Comparison of ENCODE assay signal across 25 cellular contexts in the genomic region with DNA sequence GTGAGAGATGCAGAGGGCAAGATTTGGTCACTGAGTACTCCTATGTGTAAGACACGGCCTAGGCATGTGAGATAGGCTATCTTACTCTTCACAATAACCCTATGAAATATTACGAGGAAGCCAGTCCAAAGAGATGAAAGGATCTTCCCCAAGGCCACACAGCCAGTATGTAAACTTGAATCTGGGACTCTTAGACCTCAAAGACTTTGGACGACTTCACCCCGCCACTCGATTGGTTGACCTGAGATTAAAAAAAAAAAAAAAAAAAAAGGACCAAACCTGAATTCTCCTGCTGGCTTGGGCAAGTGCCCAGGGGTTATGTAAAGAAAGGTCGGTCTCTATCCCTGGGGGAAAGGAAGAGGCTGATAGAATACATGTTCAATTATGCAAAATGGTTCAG. TPM values are rescaled to one million over a fixed set of nuclear protein-coding genes. Genes with fewer than 3 reads are reported as not detected.
DNase-seq lines count a peak whose midpoint lies in the region; ATAC-seq lines count a peak whose summit lies in the region.
"Had no signal": no experiment of that assay in that cellular context is flagged by ENCODE, and none has a peak within 500 bp of the region (broad histone marks: within the 10 kb centered on the region; RNA-seq: fewer than 3 reads in every experiment).

No MANE protein-coding gene starts in this region.

- CTCF ChIA-PET in CD8-positive, alpha-beta memory T cell (lab: Charles Lee), result interaction anchor here (1.9 kb wide), 1 partner anchor 41 kb away, joined by 6 read pairs; no protein-coding TSS in a partner anchor

- H3K4me1 Mint-ChIP-seq in CD8-positive, alpha-beta memory T cell, result peaks cover 4 to 8% (median 4%) of the 10 kb centered on the region in 3 donors
- peaks cover 2% of the 10 kb centered on the region for H3K4me1 Mint-ChIP-seq in T-helper 17 cell
- peaks cover 15 to 17% of the 10 kb centered on the region in 2 donors for H3K4me1 Mint-ChIP-seq in effector memory CD8-positive, alpha-beta T cell (ENCODE audit: low read depth in 2 of 2)
- H3K4me1 Mint-ChIP-seq in stimulated activated effector memory CD8-positive, alpha-beta T cell treated with anti-CD3 and anti-CD28 coated beads, Interleukin-12 subunit alpha, Interleukin-12 subunit beta, amount 100 ng/mL, for 72 hours, result peaks cover 19% of the 10 kb centered on the region

- no peaks in the 10 kb centered on the region for H3K9me3 ChIP-seq in CD8-positive, alpha-beta memory T cell (ENCODE audit: low read length)
- no peaks in the 10 kb centered on the region for H3K9me3 ChIP-seq in T-helper 17 cell (ENCODE audit: control insufficient read depth, low read length, poor library complexity, severe bottlenecking)
- H3K9me3 ChIP-seq: BE2C, Caco-2, SK-N-SH had no signal

- no peaks in the 10 kb centered on the region for H3K27me3 ChIP-seq in CD8-positive, alpha-beta memory T cell (ENCODE audit: insufficient read depth, low read length, poor library complexity, severe bottlenecking)
- H3K27me3 ChIP-seq: BE2C had no signal

- no peak for ATAC-seq in T-helper 17 cell
- no peak for ATAC-seq in effector memory CD8-positive, alpha-beta T cell (replicated peaks)
- ATAC-seq in stimulated activated effector memory CD8-positive, alpha-beta T cell treated with anti-CD3 and anti-CD28 coated beads, Interleukin-12 subunit alpha, Interleukin-12 subunit beta, amount 100 ng/mL, for 72 hours, result no peak
- ATAC-seq: GM12878 had no signal

- POLR2A ChIA-PET in CD8-positive, alpha-beta memory T cell (lab: Charles Lee), result no interaction called here

- peak overlapping the region in 6 of 8 donors; percentile 25 to 48 (median 31) for H3K27ac Mint-ChIP-seq in CD8-positive, alpha-beta memory T cell
- peak overlapping the region; percentile 8 for H3K27ac Mint-ChIP-seq in T-helper 17 cell
- peak overlapping the region; percentile 38 to 76 for H3K27ac Mint-ChIP-seq in effector memory CD8-positive, alpha-beta T cell
- peak overlapping the region; percentile 61 for H3K27ac Mint-ChIP-seq in stimulated activated effector memory CD8-positive, alpha-beta T cell treated with anti-CD3 and anti-CD28 coated beads, Interleukin-12 subunit alpha, Interleukin-12 subunit beta, amount 100 ng/mL, for 72 hours

- H3K36me3 ChIP-seq in CD8-positive, alpha-beta memory T cell (ENCODE audit: insufficient read depth, low read length), result no peaks in the 10 kb centered on the region
- H3K36me3 ChIP-seq: BE2C had no signal

- H3K27me3 Mint-ChIP-seq in CD8-positive, alpha-beta memory T cell, result peaks cover 0 to 4% of the 10 kb centered on the region in 2 donors
- H3K27me3 Mint-ChIP-seq in T-helper 17 cell, result no peaks in the 10 kb centered on the region
- H3K27me3 Mint-ChIP-seq in effector memory CD8-positive, alpha-beta T cell, result no peaks in the 10 kb centered on the region

- no peak for DNase-seq in CD8-positive, alpha-beta memory T cell
- DNase-seq in T-helper 17 cell, result no peak
- no peak for DNase-seq in effector memory CD8-positive, alpha-beta T cell
- DNase-seq in stimulated activated effector memory CD8-positive, alpha-beta T cell treated with anti-CD3 and anti-CD28 coated beads, Interleukin-12 subunit alpha, Interleukin-12 subunit beta, amount 100 ng/mL, for 72 hours (ENCODE audit: low spot score in 2 of 2), result no peak
- DNase-seq in COR-L47 (lab: John Stamatoyannopoulos, UW), result no peak
- no peak for DNase-seq in NCI-H1105 treated with DMSO at 0.1 percent for 48 hours (lab: John Stamatoyannopoulos, UW)
- DNase-seq in HPDE6-E6E7 (ENCODE audit: extremely low spot score), result no peak
- DNase-seq: BE2C; Caco-2; DMS 273 treated with DMSO at 0.1 percent for 48 hours; DND-41; HCEC 1CT; IMR-90; NCI-H1092 treated with DMSO at 0.1 percent for 48 hours; NCI-H2081; NCI-H2171; NCI-H345; NCI-H524; NCI-H774; NK-92 treated with Interleukin-12 subunit alpha and Interleukin-12 subunit beta, amount 100 ng/mL, for 24 hours; SIG-M5; SK-N-SH had no signal

- peaks cover 0 to 43% (median 0%) of the 10 kb centered on the region in 3 donors for H3K36me3 Mint-ChIP-seq in CD8-positive, alpha-beta memory T cell
- peaks cover 5% of the 10 kb centered on the region for H3K36me3 Mint-ChIP-seq in T-helper 17 cell (ENCODE audit: low read depth)
- H3K36me3 Mint-ChIP-seq in effector memory CD8-positive, alpha-beta T cell (ENCODE audit: insufficient read depth), result peaks cover 15% of the 10 kb centered on the region
- peaks cover 6% of the 10 kb centered on the region for H3K36me3 Mint-ChIP-seq in stimulated activated effector memory CD8-positive, alpha-beta T cell treated with anti-CD3 and anti-CD28 coated beads, Interleukin-12 subunit alpha, Interleukin-12 subunit beta, amount 100 ng/mL, for 72 hours

- H3K4me3 ChIP-seq in CD8-positive, alpha-beta memory T cell (ENCODE audit: low read length), result no peak overlapping the region
- H3K4me3 ChIP-seq: GM12878 had no signal

- H3K9me3 Mint-ChIP-seq in CD8-positive, alpha-beta memory T cell, result no peaks in the 10 kb centered on the region
- H3K9me3 Mint-ChIP-seq in effector memory CD8-positive, alpha-beta T cell, result no peaks in the 10 kb centered on the region
- H3K9me3 Mint-ChIP-seq in stimulated activated effector memory CD8-positive, alpha-beta T cell treated with anti-CD3 and anti-CD28 coated beads, Interleukin-12 subunit alpha, Interleukin-12 subunit beta, amount 100 ng/mL, for 72 hours, result no peaks in the 10 kb centered on the region

- no peaks in the 10 kb centered on the region for H3K4me1 ChIP-seq in CD8-positive, alpha-beta memory T cell (ENCODE audit: insufficient read depth, low read length)
- H3K4me1 ChIP-seq: BE2C, Caco-2 had no signal

- no peak overlapping the region for H3K27ac ChIP-seq in CD8-positive, alpha-beta memory T cell (ENCODE audit: low read depth, low read length)
- H3K27ac ChIP-seq: KMS-11, RWPE1 had no signal

- H3K4me3 Mint-ChIP-seq in CD8-positive, alpha-beta memory T cell, result no peak overlapping the region
- H3K4me3 Mint-ChIP-seq in T-helper 17 cell, result no peak overlapping the region
- no peak overlapping the region for H3K4me3 Mint-ChIP-seq in effector memory CD8-positive, alpha-beta T cell
- no peak overlapping the region for H3K4me3 Mint-ChIP-seq in stimulated activated effector memory CD8-positive, alpha-beta T cell treated with anti-CD3 and anti-CD28 coated beads, Interleukin-12 subunit alpha, Interleukin-12 subunit beta, amount 100 ng/mL, for 72 hours

RNA-seq across cellular contexts. Expression of gene PIPOX, which starts 33.1 kb away (rescaled TPM):
- total RNA-seq in CD8-positive, alpha-beta memory T cell, result 1 to 10 TPM; 1.8 to 2.2 TPM
- polyA plus RNA-seq in CD8-positive, alpha-beta memory T cell, result 0.99 TPM
- 1 to 10 TPM; 2.2 to 2.5 TPM for total RNA-seq in T-helper 17 cell

Comparison
In these comparisons a context has a peak if more than half of its experiments do, and no peak if none do; other contexts are left out.
1. H3K27ac Mint-ChIP-seq: peak in every context shown above with its lines; median percentile 61 in stimulated activated effector memory CD8-positive, alpha-beta T cell treated with anti-CD3 and anti-CD28 coated beads, Interleukin-12 subunit alpha, Interleukin-12 subunit beta, amount 100 ng/mL, for 72 hours; 57 in effector memory CD8-positive, alpha-beta T cell; 31 in CD8-positive, alpha-beta memory T cell; 8 in T-helper 17 cell.